In the genomic region with DNA sequence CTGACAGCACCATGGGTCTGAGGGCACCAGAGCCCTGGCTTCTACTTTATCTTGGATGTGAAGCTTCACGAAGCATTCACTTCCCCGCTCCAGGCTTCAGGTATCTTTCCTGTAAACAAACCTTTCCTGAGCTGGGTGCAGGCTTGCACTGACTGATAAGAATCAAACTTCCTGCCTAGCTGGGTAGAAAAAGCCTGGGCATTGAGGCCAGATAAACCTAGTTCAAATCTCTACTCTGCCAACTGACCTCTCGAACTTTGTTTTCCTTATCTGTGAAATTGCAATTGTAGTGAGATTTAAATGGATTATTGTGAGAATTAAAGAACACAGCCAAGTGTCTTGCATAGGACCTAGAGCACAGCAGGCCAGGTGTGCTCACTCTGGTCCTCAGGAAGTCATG, we compare ENCODE assay signal across 28 cellular contexts. TPM values are rescaled to one million over a fixed set of nuclear protein-coding genes. Genes with fewer than 3 reads are reported as not detected.
DNase-seq lines count a peak whose midpoint lies in the region; ATAC-seq and TF ChIP-seq lines count a peak whose summit lies in the region.
"Had no signal": no experiment of that assay in that cellular context is flagged by ENCODE, and none has a peak within 500 bp of the region (broad histone marks: within the 10 kb centered on the region; RNA-seq: fewer than 3 reads in every experiment).

No MANE protein-coding gene starts in this region.

- POLR2A ChIA-PET in naive thymus-derived CD8-positive, alpha-beta T cell (lab: Charles Lee) = interaction anchor here (2.5 kb wide), 1 partner anchor 16 kb away, joined by 10 read pairs; no protein-coding TSS in a partner anchor

- no peak for ATAC-seq in naive thymus-derived CD8-positive, alpha-beta T cell
- ATAC-seq: activated naive CD8-positive, alpha-beta T cell treated with anti-CD3 and anti-CD28 coated beads, Interleukin-2, amount 50 U/mL, for 24 hours; HCT116; left lung; sciatic nerve had no signal

- no peaks in the 10 kb centered on the region for H3K27me3 Mint-ChIP-seq in T-helper 1 cell treated with Interleukin-12 subunit alpha and Interleukin-12 subunit beta and Interleukin-4 antibody, amounts not matched to agents 30 μg/mL and 1 μg/mL, for 36 hours (ENCODE audit: low read depth)
- H3K27me3 Mint-ChIP-seq in activated naive CD4-positive, alpha-beta T cell treated with anti-CD3 and anti-CD28 coated beads, Interleukin-2, amount 50 U/mL, for 24 hours = no peaks in the 10 kb centered on the region
- H3K27me3 Mint-ChIP-seq in endothelial cell (ENCODE audit: unreplicated experiment) = peaks cover 19% of the 10 kb centered on the region
- no peaks in the 10 kb centered on the region for H3K27me3 Mint-ChIP-seq in naive thymus-derived CD8-positive, alpha-beta T cell
- H3K27me3 Mint-ChIP-seq: activated B cell treated with CpG ODN at 0.5 μM for 24 hours, naive B cell had no signal

- peak overlapping the region; percentile 2 for H3K27ac Mint-ChIP-seq in T-helper 1 cell treated with Interleukin-12 subunit alpha and Interleukin-12 subunit beta and Interleukin-4 antibody, amounts not matched to agents 30 μg/mL and 1 μg/mL, for 36 hours
- H3K27ac Mint-ChIP-seq in activated naive CD4-positive, alpha-beta T cell treated with anti-CD3 and anti-CD28 coated beads, Interleukin-2, amount 50 U/mL, for 24 hours = peak overlapping the region; percentile 91
- peak overlapping the region; percentile 55 for H3K27ac Mint-ChIP-seq in endothelial cell (ENCODE audit: unreplicated experiment)
- H3K27ac Mint-ChIP-seq in naive thymus-derived CD8-positive, alpha-beta T cell = peak overlapping the region in 8 of 10 donors; percentile 1 to 85 (median 36)
- H3K27ac Mint-ChIP-seq: activated B cell treated with CpG ODN at 0.5 μM for 24 hours; activated naive CD8-positive, alpha-beta T cell treated with anti-CD3 and anti-CD28 coated beads, Interleukin-2, amount 50 U/mL, for 24 hours had no signal

- H3K4me3 Mint-ChIP-seq in T-helper 1 cell treated with Interleukin-12 subunit alpha and Interleukin-12 subunit beta and Interleukin-4 antibody, amounts not matched to agents 30 μg/mL and 1 μg/mL, for 36 hours = no peak overlapping the region
- H3K4me3 Mint-ChIP-seq in activated naive CD4-positive, alpha-beta T cell treated with anti-CD3 and anti-CD28 coated beads, Interleukin-2, amount 50 U/mL, for 24 hours = no peak overlapping the region
- H3K4me3 Mint-ChIP-seq in endothelial cell (ENCODE audit: unreplicated experiment) = no peak overlapping the region
- no peak overlapping the region for H3K4me3 Mint-ChIP-seq in naive thymus-derived CD8-positive, alpha-beta T cell
- H3K4me3 Mint-ChIP-seq: activated B cell treated with CpG ODN at 0.5 μM for 24 hours; activated naive CD8-positive, alpha-beta T cell treated with anti-CD3 and anti-CD28 coated beads, Interleukin-2, amount 50 U/mL, for 24 hours had no signal

- peaks cover 44% of the 10 kb centered on the region for H3K4me1 Mint-ChIP-seq in T-helper 1 cell treated with Interleukin-12 subunit alpha and Interleukin-12 subunit beta and Interleukin-4 antibody, amounts not matched to agents 30 μg/mL and 1 μg/mL, for 36 hours (ENCODE audit: low read depth)
- peaks cover 51% of the 10 kb centered on the region for H3K4me1 Mint-ChIP-seq in activated naive CD4-positive, alpha-beta T cell treated with anti-CD3 and anti-CD28 coated beads, Interleukin-2, amount 50 U/mL, for 24 hours
- H3K4me1 Mint-ChIP-seq in endothelial cell (ENCODE audit: unreplicated experiment) = peaks cover 67% of the 10 kb centered on the region
- peaks cover 28 to 53% (median 48%) of the 10 kb centered on the region in 4 donors for H3K4me1 Mint-ChIP-seq in naive thymus-derived CD8-positive, alpha-beta T cell

- no peak for TF ChIP-seq CTCF in endothelial cell (IDR thresholded peaks at IDR 0.05; ENCODE audit: unreplicated experiment)

- DNase-seq in T-helper 1 cell = no peak
- no peak for DNase-seq in activated naive CD4-positive, alpha-beta T cell treated with Interleukin-2 at 50 U/mL for 16 hours
- no peak for DNase-seq in endothelial cell (ENCODE audit: low spot score)
- no peak for DNase-seq in naive thymus-derived CD8-positive, alpha-beta T cell
- DNase-seq in hippocampal formation (lab: John Stamatoyannopoulos, UW) = no peak
- DNase-seq in HCEC 1CT = no peak
- DNase-seq: activated B cell treated with CpG ODN at 0.5 μM for 24 hours; activated naive CD8-positive, alpha-beta T cell treated with anti-CD3 and anti-CD28 coated beads, Interleukin-2, amount 50 U/mL, for 24 hours; colonic mucosa; DMS79; effector CD8-positive, alpha-beta T cell; erythroblast; midbrain; MV-4-11; naive B cell; NCI-H146; NCI-H2107; NCI-H446; NCI-H748 treated with DMSO at 0.1 percent for 48 hours; SIG-M5; stimulated activated CD4-positive, alpha-beta T cell treated with anti-CD3 and anti-CD28 coated beads, Interleukin-12 subunit alpha, Interleukin-12 subunit beta, amount 100 ng/mL, for 4 hours; stimulated activated CD4-positive, alpha-beta T cell treated with anti-CD3 and anti-CD28 coated beads, Interleukin-4, amount 100 ng/mL, for 1 hour; stomach had no signal

- H3K36me3 Mint-ChIP-seq in T-helper 1 cell treated with Interleukin-12 subunit alpha and Interleukin-12 subunit beta and Interleukin-4 antibody, amounts not matched to agents 30 μg/mL and 1 μg/mL, for 36 hours (ENCODE audit: low read depth) = peaks cover 10% of the 10 kb centered on the region
- peaks cover 7% of the 10 kb centered on the region for H3K36me3 Mint-ChIP-seq in activated naive CD4-positive, alpha-beta T cell treated with anti-CD3 and anti-CD28 coated beads, Interleukin-2, amount 50 U/mL, for 24 hours
- peaks cover 31% of the 10 kb centered on the region for H3K36me3 Mint-ChIP-seq in endothelial cell (ENCODE audit: low read depth, unreplicated experiment)
- H3K36me3 Mint-ChIP-seq in naive thymus-derived CD8-positive, alpha-beta T cell = peaks cover 0 to 14% (median 3%) of the 10 kb centered on the region in 3 donors

- H3K9me3 Mint-ChIP-seq in T-helper 1 cell treated with Interleukin-12 subunit alpha and Interleukin-12 subunit beta and Interleukin-4 antibody, amounts not matched to agents 30 μg/mL and 1 μg/mL, for 36 hours = no peaks in the 10 kb centered on the region
- no peaks in the 10 kb centered on the region for H3K9me3 Mint-ChIP-seq in activated naive CD4-positive, alpha-beta T cell treated with anti-CD3 and anti-CD28 coated beads, Interleukin-2, amount 50 U/mL, for 24 hours
- no peaks in the 10 kb centered on the region for H3K9me3 Mint-ChIP-seq in endothelial cell (ENCODE audit: unreplicated experiment)
- H3K9me3 Mint-ChIP-seq in naive thymus-derived CD8-positive, alpha-beta T cell = no peaks in the 10 kb centered on the region
- H3K9me3 Mint-ChIP-seq: activated B cell treated with CpG ODN at 0.5 μM for 24 hours; activated naive CD8-positive, alpha-beta T cell treated with anti-CD3 and anti-CD28 coated beads, Interleukin-2, amount 50 U/mL, for 24 hours; naive B cell had no signal

RNA-seq across cellular contexts. Expression of gene TMEM208, which starts 2.9 kb away (rescaled TPM):
- 33.6 TPM for total RNA-seq in endothelial cell (ENCODE audit: unreplicated experiment)
- total RNA-seq in naive thymus-derived CD8-positive, alpha-beta T cell = 10 to 100 TPM; 40.0 to 40.2 TPM
- 10 to 100 TPM; 65.3 to 88.4 (median 76.4) TPM for polyA plus RNA-seq in naive thymus-derived CD8-positive, alpha-beta T cell

RNA-seq across cellular contexts. Expression of gene FHOD1, which starts 23.3 kb away (rescaled TPM):
- 248 TPM for total RNA-seq in endothelial cell (ENCODE audit: unreplicated experiment)
- total RNA-seq in naive thymus-derived CD8-positive, alpha-beta T cell = 10 to 100 TPM; 34.5 to 47.3 TPM
- 1 to 10 TPM; 1.6 to 3.0 (median 2.3) TPM for polyA plus RNA-seq in naive thymus-derived CD8-positive, alpha-beta T cell

RNA-seq across cellular contexts. Expression of gene SLC9A5, which starts 24.8 kb away (rescaled TPM):
- 17.2 TPM for total RNA-seq in endothelial cell (ENCODE audit: unreplicated experiment)
- total RNA-seq in naive thymus-derived CD8-positive, alpha-beta T cell = 1 to 10 TPM; 1.6 to 2.7 TPM
- polyA plus RNA-seq in naive thymus-derived CD8-positive, alpha-beta T cell = under 1 TPM; 0.04 to 0.20 (median 0.19) TPM

RNA-seq across cellular contexts. Expression of gene ELMO3, which starts 25.1 kb away (rescaled TPM):
- total RNA-seq in endothelial cell (ENCODE audit: unreplicated experiment) = 25.3 TPM
- 1 to 10 TPM; 5.0 to 5.6 TPM for total RNA-seq in naive thymus-derived CD8-positive, alpha-beta T cell
- not detected for polyA plus RNA-seq in naive thymus-derived CD8-positive, alpha-beta T cell

RNA-seq across cellular contexts. Expression of gene E2F4, which starts 32.0 kb away (rescaled TPM):
- 113 TPM for total RNA-seq in endothelial cell (ENCODE audit: unreplicated experiment)
- total RNA-seq in naive thymus-derived CD8-positive, alpha-beta T cell = 10 to 100 TPM; 86.3 to 87.1 TPM
- polyA plus RNA-seq in naive thymus-derived CD8-positive, alpha-beta T cell = 10 to 100 TPM; 40.7 to 67.8 (median 63.4) TPM

Comparison
In these comparisons a context has a peak if more than half of its experiments do, and no peak if none do; other contexts are left out.
1. H3K27ac Mint-ChIP-seq: peak in every context shown above with its lines; median percentile 91 in activated naive CD4-positive, alpha-beta T cell treated with anti-CD3 and anti-CD28 coated beads, Interleukin-2, amount 50 U/mL, for 24 hours; 55 in endothelial cell; 36 in naive thymus-derived CD8-positive, alpha-beta T cell; 2 in T-helper 1 cell treated with Interleukin-12 subunit alpha and Interleukin-12 subunit beta and Interleukin-4 antibody, amounts not matched to agents 30 μg/mL and 1 μg/mL, for 36 hours.